ENCODE assay signal across 19 cellular contexts in genomic region chr4:52028970-52029369, GRCh38. TPM values are rescaled to one million over a fixed set of nuclear protein-coding genes. Genes with fewer than 3 reads are reported as not detected.
DNase-seq lines count a peak whose midpoint lies in the region; FAIRE-seq and TF ChIP-seq lines count a peak whose summit lies in the region.
"Had no signal": no experiment of that assay in that cellular context is flagged by ENCODE, and none has a peak within 500 bp of the region (broad histone marks: within the 10 kb centered on the region; RNA-seq: fewer than 3 reads in every experiment).

No MANE protein-coding gene starts in this region.

- H3K36me3 ChIP-seq in bronchial epithelial cell (ENCODE audit: control insufficient read depth, insufficient read depth, low read length) (no peaks in the 10 kb centered on the region), kidney epithelial cell (ENCODE audit: control insufficient read depth, insufficient read depth, low read length) (no peaks in the 10 kb centered on the region), spleen (peaks cover 0 to 32% (median 8%) of the 10 kb centered on the region in 6 donors)

- intact Hi-C loops in spleen (cut with DNase I; ENCODE audit: low total_unique reads), result no loop called here

- H3K27ac ChIP-seq in spleen, result no peak overlapping the region
- H3K27ac ChIP-seq: hepatocyte, HL-60, PC-9 had no signal

- H3K27me3 ChIP-seq in bronchial epithelial cell (ENCODE audit: control insufficient read depth, insufficient read depth, low read length) (no peaks in the 10 kb centered on the region), kidney epithelial cell (ENCODE audit: control insufficient read depth, insufficient read depth, low read length) (no peaks in the 10 kb centered on the region), spleen (replicated peaks in 1 of 7) (no peaks in the 10 kb centered on the region)
- H3K27me3 ChIP-seq: hepatocyte had no signal

- H3K4me3 ChIP-seq in bronchial epithelial cell (ENCODE audit: low read depth, low read length), result no peak overlapping the region
- H3K4me3 ChIP-seq in kidney epithelial cell (ENCODE audit: low read depth, low read length), result no peak overlapping the region
- no peak overlapping the region for H3K4me3 ChIP-seq in spleen
- H3K4me3 ChIP-seq: GM12878, hepatocyte, PC-9 had no signal

- TF ChIP-seq CTCF in bronchial epithelial cell (IDR thresholded peaks at IDR 0.05; ENCODE audit: insufficient read depth, low read length, severe bottlenecking), result no peak
- TF ChIP-seq CTCF in kidney epithelial cell (IDR thresholded peaks at IDR 0.05; ENCODE audit: insufficient read depth, low read length, poor library complexity, severe bottlenecking), result no peak
- no peak for TF ChIP-seq CTCF in spleen (IDR thresholded peaks at IDR 0.05 in 8 of 11, conservative IDR thresholded peaks at IDR 0.05 in 3 of 11)

- WGBS in spleen, 5 donors, result 81 to 97% (median 91%) methylated on average over 1 of the region's 1 CpG

- no peaks in the 10 kb centered on the region for H3K4me1 ChIP-seq in spleen

- no peak for TF ChIP-seq POLR2A in spleen (IDR thresholded peaks at IDR 0.05)

- FAIRE-seq in bronchial epithelial cell (lab: Jason Lieb, UNC), result no peak
- FAIRE-seq: GM12878 had no signal

- no peaks in the 10 kb centered on the region for H3K9me3 ChIP-seq in spleen

- DNase-seq in EH (ENCODE audit: low read depth) (peak; percentile 87), NCI-H226 (peak; percentile 73), bronchial epithelial cell (ENCODE audit: low read depth) (peak; percentile 76), kidney epithelial cell (ENCODE audit: low read depth) (peak; percentile 31), ecto neural progenitor cell (ENCODE audit: low spot score) (no peak), spleen (no peak)
- no peak for DNase-seq in stimulated activated naive CD4-positive, alpha-beta T cell treated with Interleukin-2 at 50 U/mL for 16 hours (lab: John Stamatoyannopoulos, UW)
- DNase-seq in activated CD4-positive, CD25-positive, alpha-beta regulatory T cell treated with anti-CD3 and anti-CD28 coated beads, Interleukin-2, amount 50 U/mL, for 72 hours, result no peak
- DNase-seq: activated CD8-positive, alpha-beta memory T cell treated with anti-CD3 and anti-CD28 coated beads, Interleukin-2, amount 50 U/mL, for 4 hours; activated naive CD4-positive, alpha-beta T cell; caudate nucleus; DMS79 treated with DMSO at 0.1 percent for 48 hours; left colon; NCI-H187; NCI-H526 treated with DMSO at 0.1 percent for 48 hours; PC-9 had no signal

RNA-seq across cellular contexts. Expression of gene LRRC66, which starts 8.8 kb away (rescaled TPM):
- total RNA-seq in bronchial epithelial cell (0.26 and 0.51 TPM in 2 replicates), kidney epithelial cell (0.04 and 0.68 TPM in 2 replicates), spleen (under 1 TPM in 6 of 7 donors, not detected in 1; 0.14 to 0.56 (median 0.42) TPM)
- under 1 TPM; 0.09 to 0.13 (median 0.10) TPM for polyA plus RNA-seq in spleen

RNA-seq across cellular contexts. Expression of gene SGCB, which starts 9.1 kb away (rescaled TPM):
- total RNA-seq in bronchial epithelial cell, result 7.2 and 7.6 TPM in 2 replicates
- total RNA-seq in kidney epithelial cell, result 20.7 and 21.1 TPM in 2 replicates
- total RNA-seq in spleen, result 10 to 100 TPM; 13.5 to 21.2 (median 15.7) TPM
- 1 to 10 TPM; 2.3 to 4.3 (median 3.6) TPM for polyA plus RNA-seq in spleen

RNA-seq across cellular contexts. Expression of gene SPATA18, which starts 22.1 kb away (rescaled TPM):
- 11.8 and 16.1 TPM in 2 replicates for total RNA-seq in bronchial epithelial cell
- 10.5 and 11.0 TPM in 2 replicates for total RNA-seq in kidney epithelial cell
- total RNA-seq in spleen, result 1 to 10 TPM in 4 of 7 donors, under 1 TPM in 3; 0.32 to 3.3 (median 1.1) TPM
- polyA plus RNA-seq in spleen, result under 1 TPM; 0.18 to 0.67 (median 0.42) TPM

Comparison
In these comparisons a context has a peak if more than half of its experiments do, and no peak if none do; other contexts are left out.
1. DNase-seq: peak in EH (single experiment), NCI-H226 (single experiment), bronchial epithelial cell (single experiment) and kidney epithelial cell (single experiment); none in stimulated activated naive CD4-positive, alpha-beta T cell treated with Interleukin-2 at 50 U/mL for 16 hours (single experiment), ecto neural progenitor cell (single experiment), spleen (single experiment) and activated CD4-positive, CD25-positive, alpha-beta regulatory T cell treated with anti-CD3 and anti-CD28 coated beads, Interleukin-2, amount 50 U/mL, for 72 hours (single experiment).